ENCODE assay signal across 8 cellular contexts in genomic region chr3:51671090-51672082, GRCh38. TPM values are rescaled to one million over a fixed set of nuclear protein-coding genes. Genes with fewer than 3 reads are reported as not detected.
DNase-seq lines count a peak whose midpoint lies in the region; ATAC-seq and TF ChIP-seq lines count a peak whose summit lies in the region.

TEX264 (plus strand) TSS chr3:51671252; CDS start chr3:51674305, 3,053 bp downstream.

- CTCF ChIA-PET in activated CD4-positive, alpha-beta T cell treated with anti-CD3 and anti-CD28 coated beads, Interleukin-2, amount 10 ng/mL, durations not matched to agents 7 days and 5 days (lab: Charles Lee): interaction anchor here (1.0 to 7.8 kb wide), 6 partner anchors 11 to 170 kb away, joined by 3 to 144 read pairs (median 24); partner anchors contain the start of gene DCAF1

- H3K36me3 Mint-ChIP-seq in activated CD4-positive, alpha-beta T cell treated with anti-CD3 and anti-CD28 coated beads, Interleukin-2, amount 10 ng/mL, durations not matched to agents 7 days and 5 days (ENCODE audit: low read depth): peaks cover 28% of the 10 kb centered on the region

- POLR2A ChIA-PET in activated CD4-positive, alpha-beta T cell treated with anti-CD3 and anti-CD28 coated beads, Interleukin-2, amount 10 ng/mL, durations not matched to agents 7 days and 5 days (lab: Charles Lee): interaction anchor here (0.7 to 2.4 kb wide), 4 partner anchors 10 to 171 kb away, joined by 3 to 8 read pairs (median 3); partner anchors contain the start of gene DCAF1

- peak within 1 kb of the TSS; percentile 87 for H3K27ac Mint-ChIP-seq in activated CD4-positive, alpha-beta T cell treated with anti-CD3 and anti-CD28 coated beads, Interleukin-2, amount 10 ng/mL, durations not matched to agents 7 days and 5 days

- no peaks in the 10 kb centered on the region for H3K27me3 Mint-ChIP-seq in activated CD4-positive, alpha-beta T cell treated with anti-CD3 and anti-CD28 coated beads, Interleukin-2, amount 10 ng/mL, durations not matched to agents 7 days and 5 days

- no peaks in the 10 kb centered on the region for H3K9me3 Mint-ChIP-seq in activated CD4-positive, alpha-beta T cell treated with anti-CD3 and anti-CD28 coated beads, Interleukin-2, amount 10 ng/mL, durations not matched to agents 7 days and 5 days

- ATAC-seq in GM18868 (IDR thresholded peaks at IDR 0.05; ENCODE audit: unreplicated experiment): peak; percentile 65
- peak; percentile 75 for ATAC-seq in HG03097 (IDR thresholded peaks at IDR 0.05; ENCODE audit: low FRiP score, unreplicated experiment)
- peak; percentile 85 for ATAC-seq in left lobe of liver

- DNase-seq in AG09319 (ENCODE audit: extremely low read depth, low read depth) (peak; percentile 59), NCI-H446 (lab: John Stamatoyannopoulos, UW) (peak; percentile 46 to 91), dedifferentiated amniotic fluid mesenchymal stem cell (ENCODE audit: extremely low spot score) (peak; percentile 75), left lobe of liver (ENCODE audit: low spot score) (peak; percentile 97)
- DNase-seq in activated CD4-positive, alpha-beta T cell treated with anti-CD3 and anti-CD28 coated beads, Interleukin-2, amount 10 ng/mL, durations not matched to agents 7 days and 5 days: peak; percentile 95
- peak; percentile 92 for DNase-seq in stimulated activated CD4-positive, alpha-beta T cell treated with anti-CD3 and anti-CD28 coated beads, Interleukin-2, amount 100 ng/mL, for 4 hours (ENCODE audit: low read depth)

- H3K4me1 Mint-ChIP-seq in activated CD4-positive, alpha-beta T cell treated with anti-CD3 and anti-CD28 coated beads, Interleukin-2, amount 10 ng/mL, durations not matched to agents 7 days and 5 days: peaks cover 72% of the 10 kb centered on the region

- TF ChIP-seq CTCF in AG09319 (IDR thresholded peaks at IDR 0.05; ENCODE audit: low read depth, low read length): no peak

- peak within 1 kb of the TSS; percentile 80 for H3K4me3 Mint-ChIP-seq in activated CD4-positive, alpha-beta T cell treated with anti-CD3 and anti-CD28 coated beads, Interleukin-2, amount 10 ng/mL, durations not matched to agents 7 days and 5 days

RNA-seq across cellular contexts. Expression of gene TEX264, which starts in this region (rescaled TPM):
- total RNA-seq in activated CD4-positive, alpha-beta T cell treated with anti-CD3 and anti-CD28 coated beads, Interleukin-2, amount 10 ng/mL, durations not matched to agents 7 days and 5 days: 10 to 100 TPM; 75.2 to 81.4 TPM
- total RNA-seq in left lobe of liver: 39.2 TPM

Comparison
In these comparisons a context has a peak if more than half of its experiments do, and no peak if none do; other contexts are left out.
1. Peak in every context shown above with its lines: DNase-seq and ATAC-seq.